Comparison of ENCODE assay signal across 2 cellular contexts in the genomic region with DNA sequence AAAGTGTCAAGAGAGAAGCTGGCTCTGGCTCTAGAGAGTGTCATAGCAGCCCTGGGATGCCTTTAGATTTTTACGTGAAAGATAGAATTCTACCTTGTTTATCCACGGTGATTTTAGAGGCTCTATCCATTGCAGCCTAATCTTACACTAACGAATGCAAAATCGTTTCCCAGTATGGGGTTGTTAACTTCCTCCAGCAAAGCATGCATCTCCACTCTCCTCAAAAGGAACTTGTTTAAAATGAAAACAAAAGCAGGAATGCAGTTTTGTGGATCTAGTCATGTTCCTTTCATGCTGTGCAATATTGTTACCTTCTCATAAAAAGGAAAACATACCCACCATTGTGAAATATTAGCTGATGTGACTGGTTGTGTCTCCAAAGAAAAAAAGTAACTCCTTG.
A peak's percentile ranks its signal among the peaks of the same experiment; 100 is the strongest.
TF ChIP-seq lines count a peak whose summit lies in the region.

No MANE protein-coding gene starts in this region.

TF ChIP-seq in GM23338, 12 proteins besides CTCF, POLR2A, EP300 and RAD21:
- TF ChIP-seq, protein P1, sequence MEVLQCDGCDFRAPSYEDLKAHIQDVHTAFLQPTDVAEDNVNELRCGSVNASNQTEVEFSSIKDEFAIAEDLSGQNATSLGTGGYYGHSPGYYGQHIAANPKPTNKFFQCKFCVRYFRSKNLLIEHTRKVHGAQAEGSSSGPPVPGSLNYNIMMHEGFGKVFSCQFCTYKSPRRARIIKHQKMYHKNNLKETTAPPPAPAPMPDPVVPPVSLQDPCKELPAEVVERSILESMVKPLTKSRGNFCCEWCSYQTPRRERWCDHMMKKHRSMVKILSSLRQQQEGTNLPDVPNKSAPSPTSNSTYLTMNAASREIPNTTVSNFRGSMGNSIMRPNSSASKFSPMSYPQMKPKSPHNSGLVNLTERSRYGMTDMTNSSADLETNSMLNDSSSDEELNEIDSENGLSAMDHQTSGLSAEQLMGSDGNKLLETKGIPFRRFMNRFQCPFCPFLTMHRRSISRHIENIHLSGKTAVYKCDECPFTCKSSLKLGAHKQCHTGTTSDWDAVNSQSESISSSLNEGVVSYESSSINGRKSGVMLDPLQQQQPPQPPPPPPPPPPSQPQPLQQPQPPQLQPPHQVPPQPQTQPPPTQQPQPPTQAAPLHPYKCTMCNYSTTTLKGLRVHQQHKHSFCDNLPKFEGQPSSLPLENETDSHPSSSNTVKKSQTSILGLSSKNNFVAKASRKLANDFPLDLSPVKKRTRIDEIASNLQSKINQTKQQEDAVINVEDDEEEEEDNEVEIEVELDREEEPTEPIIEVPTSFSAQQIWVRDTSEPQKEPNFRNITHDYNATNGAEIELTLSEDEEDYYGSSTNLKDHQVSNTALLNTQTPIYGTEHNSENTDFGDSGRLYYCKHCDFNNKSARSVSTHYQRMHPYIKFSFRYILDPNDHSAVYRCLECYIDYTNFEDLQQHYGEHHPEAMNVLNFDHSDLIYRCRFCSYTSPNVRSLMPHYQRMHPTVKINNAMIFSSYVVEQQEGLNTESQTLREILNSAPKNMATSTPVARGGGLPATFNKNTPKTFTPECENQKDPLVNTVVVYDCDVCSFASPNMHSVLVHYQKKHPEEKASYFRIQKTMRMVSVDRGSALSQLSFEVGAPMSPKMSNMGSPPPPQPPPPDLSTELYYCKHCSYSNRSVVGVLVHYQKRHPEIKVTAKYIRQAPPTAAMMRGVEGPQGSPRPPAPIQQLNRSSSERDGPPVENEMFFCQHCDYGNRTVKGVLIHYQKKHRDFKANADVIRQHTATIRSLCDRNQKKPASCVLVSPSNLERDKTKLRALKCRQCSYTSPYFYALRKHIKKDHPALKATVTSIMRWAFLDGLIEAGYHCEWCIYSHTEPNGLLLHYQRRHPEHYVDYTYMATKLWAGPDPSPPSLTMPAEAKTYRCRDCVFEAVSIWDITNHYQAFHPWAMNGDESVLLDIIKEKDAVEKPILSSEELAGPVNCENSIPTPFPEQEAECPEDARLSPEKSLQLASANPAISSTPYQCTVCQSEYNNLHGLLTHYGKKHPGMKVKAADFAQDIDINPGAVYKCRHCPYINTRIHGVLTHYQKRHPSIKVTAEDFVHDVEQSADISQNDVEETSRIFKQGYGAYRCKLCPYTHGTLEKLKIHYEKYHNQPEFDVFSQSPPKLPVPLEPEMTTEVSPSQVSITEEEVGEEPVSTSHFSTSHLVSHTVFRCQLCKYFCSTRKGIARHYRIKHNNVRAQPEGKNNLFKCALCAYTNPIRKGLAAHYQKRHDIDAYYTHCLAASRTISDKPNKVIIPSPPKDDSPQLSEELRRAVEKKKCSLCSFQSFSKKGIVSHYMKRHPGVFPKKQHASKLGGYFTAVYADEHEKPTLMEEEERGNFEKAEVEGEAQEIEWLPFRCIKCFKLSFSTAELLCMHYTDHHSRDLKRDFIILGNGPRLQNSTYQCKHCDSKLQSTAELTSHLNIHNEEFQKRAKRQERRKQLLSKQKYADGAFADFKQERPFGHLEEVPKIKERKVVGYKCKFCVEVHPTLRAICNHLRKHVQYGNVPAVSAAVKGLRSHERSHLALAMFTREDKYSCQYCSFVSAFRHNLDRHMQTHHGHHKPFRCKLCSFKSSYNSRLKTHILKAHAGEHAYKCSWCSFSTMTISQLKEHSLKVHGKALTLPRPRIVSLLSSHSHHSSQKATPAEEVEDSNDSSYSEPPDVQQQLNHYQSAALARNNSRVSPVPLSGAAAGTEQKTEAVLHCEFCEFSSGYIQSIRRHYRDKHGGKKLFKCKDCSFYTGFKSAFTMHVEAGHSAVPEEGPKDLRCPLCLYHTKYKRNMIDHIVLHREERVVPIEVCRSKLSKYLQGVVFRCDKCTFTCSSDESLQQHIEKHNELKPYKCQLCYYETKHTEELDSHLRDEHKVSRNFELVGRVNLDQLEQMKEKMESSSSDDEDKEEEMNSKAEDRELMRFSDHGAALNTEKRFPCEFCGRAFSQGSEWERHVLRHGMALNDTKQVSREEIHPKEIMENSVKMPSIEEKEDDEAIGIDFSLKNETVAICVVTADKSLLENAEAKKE (CRISPR knock-in tag; IDR thresholded peaks at IDR 0.05) = 0 out of 2 replicates have a peak, but pooled peaks have one; percentile 26
- TF ChIP-seq EZH2phosphoT487 (IDR thresholded peaks at IDR 0.05; ENCODE audit: unreplicated experiment) = no peak
- TF ChIP-seq JUNB (IDR thresholded peaks at IDR 0.05; ENCODE audit: unreplicated experiment) = no peak
- TF ChIP-seq ZNF331 (CRISPR knock-in tag; IDR thresholded peaks at IDR 0.05; ENCODE audit: low read depth) = no peak
- peak; percentile 61 for TF ChIP-seq NANOG (IDR thresholded peaks at IDR 0.05; ENCODE audit: borderline replicate concordance)

TF ChIP-seq in H1, 55 proteins besides CTCF, POLR2A, EP300 and RAD21 (continued from another document):
- TF ChIP-seq HDAC2 (IDR thresholded peaks at IDR 0.05; ENCODE audit: borderline replicate concordance in 1 of 2, low read depth in 2 of 2, low read length in 2 of 2) = no peak
